ENCODE assay signal across 9 cellular contexts in the genomic region with DNA sequence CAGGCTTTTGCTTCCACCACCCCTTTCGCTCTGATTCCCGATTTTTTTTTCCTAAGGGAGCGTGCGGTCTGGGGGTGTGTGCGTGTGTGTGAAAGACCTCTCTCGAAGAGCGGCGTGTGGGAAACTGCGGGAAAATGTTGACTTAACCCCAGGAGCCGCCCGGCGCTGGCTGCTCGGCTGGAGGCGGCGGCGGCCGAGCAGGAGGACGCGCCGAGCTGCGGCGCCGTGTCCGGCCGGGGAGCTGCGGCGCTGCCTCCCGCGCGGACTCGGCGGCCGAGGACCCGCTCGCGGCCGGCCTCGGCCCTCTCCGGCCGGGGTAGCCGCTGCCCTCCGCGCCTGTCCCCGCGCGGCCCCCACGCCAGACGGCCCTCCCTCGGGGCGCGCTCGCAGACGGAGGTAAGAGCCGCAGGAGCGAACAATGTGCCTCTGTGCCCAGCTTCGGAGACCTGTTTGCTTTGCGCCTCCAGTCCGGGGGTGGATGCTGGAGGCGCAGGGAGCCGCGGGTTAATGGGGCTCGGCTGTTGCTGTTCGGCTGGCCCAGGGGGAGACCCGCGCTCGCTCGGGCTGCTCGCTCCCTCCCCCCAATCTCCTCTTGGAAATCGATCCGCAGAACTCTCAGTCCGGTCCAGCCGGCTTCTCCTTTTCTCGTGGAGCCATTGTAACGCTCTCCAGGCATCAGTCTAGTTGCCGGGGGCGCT. TPM values are rescaled to one million over a fixed set of nuclear protein-coding genes. Genes with fewer than 3 reads are reported as not detected.
A peak's percentile ranks its signal among the peaks of the same experiment; 100 is the strongest.
DNase-seq lines count a peak whose midpoint lies in the region; ATAC-seq and TF ChIP-seq lines count a peak whose summit lies in the region.
"Had no signal": no experiment of that assay in that cellular context is flagged by ENCODE, and none has a peak within 500 bp of the region (broad histone marks: within the 10 kb centered on the region; RNA-seq: fewer than 3 reads in every experiment).

No MANE protein-coding gene starts in this region.

- no peak overlapping the region for H3K27ac Mint-ChIP-seq in CD4-positive, alpha-beta T cell

- peak overlapping the region; percentile 62 to 94 (median 84) for H3K27ac ChIP-seq in Peyer's patch
- no peak overlapping the region for H3K27ac ChIP-seq in CD4-positive, alpha-beta T cell (ENCODE audit: low read depth, low read length)

- CTCF ChIA-PET in CD4-positive, alpha-beta T cell (lab: Charles Lee), result no interaction called here

- H3K27me3 Mint-ChIP-seq in CD4-positive, alpha-beta T cell, result peaks cover 53% of the 10 kb centered on the region

- no peaks in the 10 kb centered on the region for H3K9me3 ChIP-seq in Peyer's patch
- H3K9me3 ChIP-seq in neuron (ENCODE audit: low read length), result no peaks in the 10 kb centered on the region
- no peaks in the 10 kb centered on the region for H3K9me3 ChIP-seq in CD4-positive, alpha-beta T cell (ENCODE audit: control insufficient read depth, low read length)

- H3K4me3 Mint-ChIP-seq in CD4-positive, alpha-beta T cell, result no peak overlapping the region

- no peak for TF ChIP-seq CTCF in Peyer's patch (IDR thresholded peaks at IDR 0.05)
- TF ChIP-seq CTCF in fibroblast of mammary gland (conservative IDR thresholded peaks at IDR 0.05; ENCODE audit: control insufficient read depth, insufficient read depth, low read depth, low read length), result no peak
- TF ChIP-seq CTCF in CD4-positive, alpha-beta T cell (IDR thresholded peaks at IDR 0.05), result no peak

- no peak for ATAC-seq in CD4-positive, alpha-beta T cell (ENCODE audit: poor library complexity)
- no peak for ATAC-seq in GM21786 (IDR thresholded peaks at IDR 0.05; ENCODE audit: unreplicated experiment)

- H3K36me3 Mint-ChIP-seq in CD4-positive, alpha-beta T cell (ENCODE audit: low read depth), result no peaks in the 10 kb centered on the region

- intact Hi-C loops in CD4-positive, alpha-beta T cell (cut with DNase I, micrococcal nuclease), result no loop called here

- H3K36me3 ChIP-seq in Peyer's patch (no peaks in the 10 kb centered on the region), neuron (ENCODE audit: insufficient read depth, low read length) (no peaks in the 10 kb centered on the region)

- peaks cover 6% of the 10 kb centered on the region for H3K4me1 Mint-ChIP-seq in CD4-positive, alpha-beta T cell (ENCODE audit: low read depth)

- peak overlapping the region; percentile 39 to 74 (median 55) for H3K4me3 ChIP-seq in Peyer's patch
- peak overlapping the region; percentile 73 for H3K4me3 ChIP-seq in fibroblast of mammary gland (ENCODE audit: control insufficient read depth, low read depth, low read length)
- peak overlapping the region; percentile 85 for H3K4me3 ChIP-seq in neuron (ENCODE audit: low read length)

- peak; percentile 66 for DNase-seq in NCI-H82 (lab: John Stamatoyannopoulos, UW)
- no peak for DNase-seq in NCI-H82 treated with DMSO at 0.1 percent for 48 hours (lab: John Stamatoyannopoulos, UW; ENCODE audit: unreplicated experiment)
- DNase-seq in Peyer's patch, result no peak
- DNase-seq in fibroblast of mammary gland (ENCODE audit: low read depth), result peak; percentile 57
- DNase-seq in CD4-positive, alpha-beta T cell, result no peak
- DNase-seq in activated CD4-positive, alpha-beta T cell treated with anti-CD3 and anti-CD28 coated beads, Interleukin-2, amount 50 U/mL, for 1 hour, result no peak

- no peak for TF ChIP-seq POLR2A in Peyer's patch (IDR thresholded peaks at IDR 0.05)

- H3K4me1 ChIP-seq in Peyer's patch (no peaks in the 10 kb centered on the region), neuron (ENCODE audit: insufficient read depth, low read length) (peaks cover 40% of the 10 kb centered on the region)

- H3K27me3 ChIP-seq in Peyer's patch (no peaks in the 10 kb centered on the region), neuron (ENCODE audit: insufficient read depth, low read length) (no peaks in the 10 kb centered on the region)
- peaks cover 56% of the 10 kb centered on the region for H3K27me3 ChIP-seq in CD4-positive, alpha-beta T cell (ENCODE audit: control insufficient read depth, insufficient read depth, low read length)

- H3K9me3 Mint-ChIP-seq in CD4-positive, alpha-beta T cell, result no peaks in the 10 kb centered on the region

- no peak overlapping the region for H2AFZ ChIP-seq in neuron (ENCODE audit: low read depth, low read length)

- POLR2A ChIA-PET in CD4-positive, alpha-beta T cell (lab: Charles Lee), result no interaction called here

RNA-seq across cellular contexts. Expression of a gene that starts 1.2 kb away (rescaled TPM):
- 10 to 100 TPM in 2 of 4 donors, 1 to 10 TPM in 2; 6.1 to 48.7 (median 16.2) TPM for total RNA-seq in Peyer's patch
- total RNA-seq in CD4-positive, alpha-beta T cell, result not detected
- total RNA-seq: activated CD8-positive, alpha-beta memory T cell treated with anti-CD3 and anti-CD28 coated beads for 36 hours had no signal

Comparison
In these comparisons a context has a peak if more than half of its experiments do, and no peak if none do; other contexts are left out.
1. DNase-seq: peak in NCI-H82 (single experiment) and fibroblast of mammary gland (single experiment); none in NCI-H82 treated with DMSO at 0.1 percent for 48 hours (single experiment), Peyer's patch (0 of 3), CD4-positive, alpha-beta T cell (0 of 10) and activated CD4-positive, alpha-beta T cell treated with anti-CD3 and anti-CD28 coated beads, Interleukin-2, amount 50 U/mL, for 1 hour (single experiment).
2. RNA of a gene that starts 1.2 kb away (total RNA-seq): 6.1 to 48.7 TPM in Peyer's patch; not detected in CD4-positive, alpha-beta T cell; every median in the first group is over 4 times any median in the second.
3. Peak in every context shown above with its lines, with median percentiles within 50 percentile points of each other: H3K4me3 ChIP-seq.